ENCODE assay signal across 1 cellular context in genomic region chr5:55517804-55518203, GRCh38.
TF ChIP-seq lines count a peak whose summit lies in the region.

No MANE protein-coding gene starts in this region.

TF ChIP-seq in HepG2, 621 proteins besides CTCF, POLR2A, EP300 and RAD21:
- TF ChIP-seq CEBPB (IDR thresholded peaks at IDR 0.05; ENCODE audit: borderline replicate concordance, low read depth, low read length) (peak; percentile 13; the same call in 1 of the 2 replicates), JUND (CRISPR knock-in tag; IDR thresholded peaks at IDR 0.05) (no peak), ZBTB33 (CRISPR knock-in tag; IDR thresholded peaks at IDR 0.05) (0 out of 2 replicates have a peak, but pooled peaks have one; percentile 43)
